Comparison of ENCODE assay signal across 12 cellular contexts in genomic region chr13:90414691-90415596, GRCh38.
DNase-seq lines count a peak whose midpoint lies in the region; ATAC-seq, FAIRE-seq and TF ChIP-seq lines count a peak whose summit lies in the region.
"Had no signal": no experiment of that assay in that cellular context is flagged by ENCODE, and none has a peak within 500 bp of the region (broad histone marks: within the 10 kb centered on the region; RNA-seq: fewer than 3 reads in every experiment).

No MANE protein-coding gene starts in this region.

- 37% methylated on average over 3 of the region's 3 CpGs for WGBS in A549 (ENCODE audit: missing lambda C conversion rate)

- DNase-seq in A549 (ENCODE audit: low read depth in 1 of 2, low spot score in 1 of 2) (peak; percentile 18 to 20), HFF-Myc (ENCODE audit: extremely low read depth, low read depth) (peak; percentile 75), SW 1271 (lab: John Stamatoyannopoulos, UW) (peak; percentile 3 to 84), fibroblast of the aortic adventitia (ENCODE audit: low read depth) (peak; percentile 55), activated gamma-delta T cell treated with Interleukin-2 at 50 U/mL for 16 hours (no peak), GM19240 (ENCODE audit: insufficient read length, low spot score) (no peak), ureter (ENCODE audit: low spot score) (no peak), NCI-H82 (lab: John Stamatoyannopoulos, UW) (no peak)
- DNase-seq: NCI-H187 treated with DMSO at 0.1 percent for 48 hours had no signal

- TF ChIP-seq CTCF in A549 (IDR thresholded peaks at IDR 0.05) (no peak), HFF-Myc (IDR thresholded peaks at IDR 0.05; ENCODE audit: low read depth, low read length, missing control alignments) (no peak), fibroblast of the aortic adventitia (IDR thresholded peaks at IDR 0.05; ENCODE audit: insufficient read depth, low read length) (no peak)

- H3K4me3 ChIP-seq in A549 (no peak overlapping the region), HFF-Myc (replicated peaks; ENCODE audit: low read depth, low read length) (no peak overlapping the region), fibroblast of the aortic adventitia (ENCODE audit: low read depth, low read length) (no peak overlapping the region)
- H3K4me3 ChIP-seq: BLaER1, GM12878 had no signal

- CTCF ChIA-PET in A549 (lab: Yijun Ruan, JAX), result no interaction called here

- peak overlapping the region; percentile 31 for H3K4me2 ChIP-seq in A549
- H3K4me2 ChIP-seq: BLaER1 had no signal

- TF ChIP-seq POLR2A in A549 (IDR thresholded peaks at IDR 0.05; ENCODE audit: low read length), result no peak

- H3K27ac ChIP-seq in A549, result peak overlapping the region; percentile 7 to 54; a peak in 1 of 6 replicates
- H3K27ac ChIP-seq: BLaER1, neutrophil had no signal

- peak; percentile 80 to 81; a peak in 4 of 6 replicates for ATAC-seq in A549
- ATAC-seq: GM12878 had no signal

- H3K4me1 ChIP-seq in A549, result peaks cover 13% of the 10 kb centered on the region; the same call in 2 of the 3 replicates
- H3K4me1 ChIP-seq: BLaER1 had no signal

- FAIRE-seq in A549 (lab: Jason Lieb, UNC), result no peak
- FAIRE-seq: GM12878 had no signal

- TF ChIP-seq EP300 in A549 (IDR thresholded peaks at IDR 0.05), result no peak

- POLR2A ChIA-PET in A549 (lab: Yijun Ruan, JAX), result no interaction called here

- H3K9me3 ChIP-seq in A549, result no peaks in the 10 kb centered on the region
- H3K9me3 ChIP-seq: BLaER1, neutrophil had no signal

- TF ChIP-seq RAD21 in A549 (conservative IDR thresholded peaks at IDR 0.05 in 1 of 2, IDR thresholded peaks at IDR 0.05 in 1 of 2), result no peak

TF ChIP-seq in A549, 52 proteins besides CTCF, POLR2A, EP300 and RAD21:
- TF ChIP-seq CBX8 (IDR thresholded peaks at IDR 0.05), result no peak
- TF ChIP-seq FOSL2 (IDR thresholded peaks at IDR 0.05), result no peak
- TF ChIP-seq FOSL2 (CRISPR knock-in tag; IDR thresholded peaks at IDR 0.05), result peak; percentile 53
- TF ChIP-seq TFCP2L1 (CRISPR knock-in tag; IDR thresholded peaks at IDR 0.05), result no peak

Comparison
In these comparisons a context has a peak if more than half of its experiments do, and no peak if none do; other contexts are left out.
1. DNase-seq: peak in A549 (2 of 2), HFF-Myc (single experiment), SW 1271 (2 of 2) and fibroblast of the aortic adventitia (single experiment); none in activated gamma-delta T cell treated with Interleukin-2 at 50 U/mL for 16 hours (single experiment), GM19240 (single experiment), ureter (single experiment) and NCI-H82 (single experiment).